In genomic region chr19:56121180-56122167, GRCh38 we compare ENCODE assay signal across 8 cellular contexts. TPM values are rescaled to one million over a fixed set of nuclear protein-coding genes. Genes with fewer than 3 reads are reported as not detected.
DNase-seq lines count a peak whose midpoint lies in the region; ATAC-seq, FAIRE-seq and TF ChIP-seq lines count a peak whose summit lies in the region.

Gene ZNF787 (minus strand): TSS chr19:56121295. CDS start chr19:56103217, 18,078 bp downstream.

- peaks cover 12% of the 10 kb centered on the region for H3K4me1 ChIP-seq in ACC112 (ENCODE audit: control insufficient read depth, insufficient read depth, low read length, unreplicated experiment)
- peaks cover 0 to 26% of the 10 kb centered on the region in 2 donors for H3K4me1 ChIP-seq in breast epithelium
- H3K4me1 ChIP-seq in iPS-20b (ENCODE audit: insufficient read depth, low read length) = no peaks in the 10 kb centered on the region; the same call in 1 of the 2 replicates
- peaks cover 3 to 9% of the 10 kb centered on the region in 2 donors for H3K4me1 ChIP-seq in small intestine (ENCODE audit: control insufficient read depth in 2 of 2, insufficient read depth in 1 of 2, low read depth in 1 of 2, low read length in 1 of 2)

- H3K9me3 ChIP-seq in breast epithelium (no peaks in the 10 kb centered on the region), iPS-20b (ENCODE audit: insufficient read depth, low read depth, low read length) (no peaks in the 10 kb centered on the region), small intestine (ENCODE audit: control insufficient read depth, low read depth) (no peaks in the 10 kb centered on the region)

- H2AFZ ChIP-seq in ACC112 (ENCODE audit: low read length, unreplicated experiment) = peak within 1 kb of the TSS; percentile 43

- TF ChIP-seq CTCF in VCaP (conservative IDR thresholded peaks at IDR 0.05) = no peak
- no peak for TF ChIP-seq CTCF in breast epithelium (IDR thresholded peaks at IDR 0.05)

- H3K79me2 ChIP-seq in ACC112 (ENCODE audit: control insufficient read depth, insufficient read depth, low read length, unreplicated experiment) = peaks cover 36% of the 10 kb centered on the region

- no peaks in the 10 kb centered on the region for H3K36me3 ChIP-seq in ACC112 (ENCODE audit: insufficient read depth, low read length)
- no peaks in the 10 kb centered on the region for H3K36me3 ChIP-seq in breast epithelium
- H3K36me3 ChIP-seq in iPS-20b (ENCODE audit: insufficient read depth, low read depth, low read length) = peaks cover 20% of the 10 kb centered on the region; the same call in 1 of the 2 replicates
- no peaks in the 10 kb centered on the region for H3K36me3 ChIP-seq in small intestine (ENCODE audit: control insufficient read depth in 2 of 2, insufficient read depth in 2 of 2, low read length in 2 of 2)

- no peaks in the 10 kb centered on the region for H3K27me3 ChIP-seq in ACC112 (ENCODE audit: insufficient read depth, low read length)
- H3K27me3 ChIP-seq in breast epithelium = no peaks in the 10 kb centered on the region
- no peaks in the 10 kb centered on the region for H3K27me3 ChIP-seq in iPS-20b (ENCODE audit: insufficient read depth, low read length)
- no peaks in the 10 kb centered on the region for H3K27me3 ChIP-seq in small intestine (ENCODE audit: control insufficient read depth in 2 of 2, insufficient read depth in 2 of 2, low read length in 2 of 2)

- 6 to 9% (median 8%) methylated on average over 46 to 74 of the region's 74 CpGs for WGBS in small intestine, 3 donors

- peak within 1 kb of the TSS; percentile 89 for H3K4me3 ChIP-seq in ACC112 (ENCODE audit: low read depth, low read length)
- H3K4me3 ChIP-seq in breast epithelium = peak within 1 kb of the TSS; percentile 79 to 83 (median 82)
- H3K4me3 ChIP-seq in iPS-20b (ENCODE audit: low read length) = peak within 1 kb of the TSS; percentile 90
- peak within 1 kb of the TSS; percentile 80 to 90 for H3K4me3 ChIP-seq in small intestine (ENCODE audit: low read depth in 1 of 2, low read length in 2 of 2)

- H3K9ac ChIP-seq in iPS-20b (ENCODE audit: low read depth, low read length) = peak within 1 kb of the TSS; percentile 92

- H3K27ac ChIP-seq in ACC112 (ENCODE audit: low read depth, low read length) (peak within 1 kb of the TSS; percentile 92), VCaP (peak within 1 kb of the TSS; percentile 97), breast epithelium (peak within 1 kb of the TSS; percentile 95 to 98), iPS-20b (ENCODE audit: low read length) (peak within 1 kb of the TSS; percentile 88), small intestine (ENCODE audit: low read depth in 1 of 2, low read length in 1 of 2) (peak within 1 kb of the TSS; percentile 88 to 97)

- peak; percentile 78 for ATAC-seq in GM18870 (IDR thresholded peaks at IDR 0.05; ENCODE audit: unreplicated experiment)
- peak; percentile 88 for ATAC-seq in HG03135 (IDR thresholded peaks at IDR 0.05; ENCODE audit: unreplicated experiment)

- peak; percentile 27 for TF ChIP-seq POLR2A in breast epithelium (IDR thresholded peaks at IDR 0.05)

- intact Hi-C loops in breast epithelium (cut with DNase I; ENCODE audit: low total_unique reads) = no loop called here

- DNase-seq in NCI-H2196 treated with DMSO at 0.1 percent for 48 hours (lab: John Stamatoyannopoulos, UW; ENCODE audit: unreplicated experiment) (peak; percentile 96), breast epithelium (ENCODE audit: low spot score in 2 of 2) (peak; percentile 98 to 99), small intestine (peak; percentile 95)

- no peak for FAIRE-seq in small intestine (lab: Jason Lieb, UNC)

RNA-seq across cellular contexts. Expression of gene ZNF787, which starts in this region (rescaled TPM):
- total RNA-seq in breast epithelium = 10 to 100 TPM; 10.2 to 11.1 (median 10.4) TPM
- polyA plus RNA-seq in small intestine = 10 to 100 TPM; 29.9 to 34.9 (median 30.2) TPM

Comparison
In these comparisons a context has a peak if more than half of its experiments do, and no peak if none do; other contexts are left out.
1. Peak in every context shown above with its lines: DNase-seq, ATAC-seq, H3K4me3 ChIP-seq and H3K27ac ChIP-seq.